25 cellular contexts compared by ENCODE assay signal in genomic region chr20:61295249-61295648, GRCh38. TPM values are rescaled to one million over a fixed set of nuclear protein-coding genes. Genes with fewer than 3 reads are reported as not detected.
DNase-seq lines count a peak whose midpoint lies in the region; FAIRE-seq and TF ChIP-seq lines count a peak whose summit lies in the region.
"Had no signal": no experiment of that assay in that cellular context is flagged by ENCODE, and none has a peak within 500 bp of the region (broad histone marks: within the 10 kb centered on the region; RNA-seq: fewer than 3 reads in every experiment).

No MANE protein-coding gene starts in this region.

- TF ChIP-seq RAD21 in H1 (IDR thresholded peaks at IDR 0.05 in 1 of 2, conservative IDR thresholded peaks at IDR 0.05 in 1 of 2; ENCODE audit: low read depth in 2 of 2, low read length in 2 of 2), result no peak

- no peak overlapping the region for H2BK15ac ChIP-seq in H1 (ENCODE audit: low read length)

- POLR2A ChIA-PET in H1 (lab: Charles Lee; ENCODE audit: partially characterized antibody), result no interaction called here
- POLR2A ChIA-PET in OCI-LY7 (lab: Charles Lee), result interaction anchor here (0.5 kb wide), 1 partner anchor 70 kb away, joined by 3 read pairs; no protein-coding TSS in a partner anchor

- intact Hi-C loops in OCI-LY7 (cut with micrococcal nuclease; ENCODE audit: unreplicated experiment), result no loop called here
- intact Hi-C loops in prostate gland (cut with DNase I), result no loop called here

- FAIRE-seq in H1 (lab: Jason Lieb, UNC), result no peak
- FAIRE-seq: A204.1, D721Med, GM12892, K562 had no signal

- H3K4me3 ChIP-seq in H1 (ENCODE audit: extremely low read depth in 1 of 4, insufficient read depth in 2 of 4, low read depth in 3 of 4, low read length in 4 of 4) (no peak overlapping the region), OCI-LY7 (ENCODE audit: low read depth, low read length, poor library complexity, severe bottlenecking) (no peak overlapping the region), prostate gland (no peak overlapping the region)
- H3K4me3 ChIP-seq: BLaER1 treated with 17β-estradiol and CSF1 and Interleukin-3, amounts not matched to agents 10 nM and 100 nM; K562; MG63; Peyer's patch; SJCRH30 had no signal

- TF ChIP-seq CTCF in H1 (IDR thresholded peaks at IDR 0.05; ENCODE audit: control extremely low read depth in 1 of 3, insufficient read depth in 1 of 3, low read depth in 1 of 3, low read length in 3 of 3) (no peak), neural crest cell (conservative IDR thresholded peaks at IDR 0.05) (no peak), OCI-LY7 (conservative IDR thresholded peaks at IDR 0.05; ENCODE audit: low read length) (no peak), prostate gland (IDR thresholded peaks at IDR 0.05) (no peak)

- no peak overlapping the region for H2BK120ac ChIP-seq in H1 (replicated peaks; ENCODE audit: low read depth, low read length)

- H4K8ac ChIP-seq in H1 (ENCODE audit: extremely low read depth, insufficient read depth, low read length), result no peak overlapping the region

- H3K23ac ChIP-seq in H1 (ENCODE audit: insufficient read length), result no peak overlapping the region

- TF ChIP-seq EP300 in H1 (IDR thresholded peaks at IDR 0.05; ENCODE audit: borderline replicate concordance in 1 of 2, low read depth in 2 of 2, low read length in 2 of 2), result no peak

- peaks cover 2% of the 10 kb centered on the region for H3K9me3 Mint-ChIP-seq in neural crest cell
- H3K9me3 Mint-ChIP-seq: CD4-positive, alpha-beta T cell had no signal

- H3K4me1 Mint-ChIP-seq in neural crest cell, result peaks cover 28% of the 10 kb centered on the region

- peak overlapping the region; percentile 62 for H3K27ac Mint-ChIP-seq in neural crest cell (ENCODE audit: unreplicated experiment)
- H3K27ac Mint-ChIP-seq: CD4-positive, alpha-beta T cell had no signal

- BruUV-seq in OCI-LY7 (replicated peaks; lab: Mats Ljungman, UMichigan), result no TSS peak

- H2BK20ac ChIP-seq in H1 (ENCODE audit: low read length), result no peak overlapping the region

- no peaks in the 10 kb centered on the region for H3K79me1 ChIP-seq in H1 (ENCODE audit: low read depth, low read length)

- no peak for TF ChIP-seq POLR2A in H1 (IDR thresholded peaks at IDR 0.05; ENCODE audit: control extremely low read depth in 1 of 2, low read depth in 2 of 2, low read length in 2 of 2)
- TF ChIP-seq POLR2A in prostate gland (IDR thresholded peaks at IDR 0.05), result no peak

- H3K4ac ChIP-seq in H1 (replicated peaks; ENCODE audit: insufficient read length, low read depth, low read length), result no peak overlapping the region

- peaks cover 3% of the 10 kb centered on the region for H3K36me3 Mint-ChIP-seq in neural crest cell (ENCODE audit: low read depth)

- H4K20me1 ChIP-seq in H1 (replicated peaks in 1 of 2; ENCODE audit: control insufficient read depth in 1 of 2, insufficient read depth in 2 of 2, low read length in 2 of 2) (peaks cover 0 to 2% of the 10 kb centered on the region in 2 experiments), OCI-LY7 (ENCODE audit: insufficient read depth, low read length) (no peaks in the 10 kb centered on the region)
- H4K20me1 ChIP-seq: BLaER1 treated with 17β-estradiol and CSF1 and Interleukin-3, amounts not matched to agents 10 nM and 100 nM had no signal

- H3K79me2 ChIP-seq in H1 (ENCODE audit: control insufficient read depth in 1 of 2, insufficient read depth in 2 of 2, low read length in 2 of 2) (no peaks in the 10 kb centered on the region), OCI-LY7 (ENCODE audit: insufficient read depth, low read depth, low read length) (no peaks in the 10 kb centered on the region)

- H3K18ac ChIP-seq in H1 (ENCODE audit: extremely low read depth, low read length), result no peak overlapping the region

- H3K27me3 ChIP-seq in H1 (replicated peaks in 1 of 4; ENCODE audit: control insufficient read depth in 3 of 4, extremely low read depth in 1 of 4, insufficient read depth in 3 of 4, low read length in 3 of 4), result 0 out of 7 replicates have a peak, but pooled peaks cover 0 to 2% (median 0%) of the 10 kb centered on the region in 4 experiments
- no peaks in the 10 kb centered on the region for H3K27me3 ChIP-seq in prostate gland (replicated peaks; ENCODE audit: insufficient read depth)
- H3K27me3 ChIP-seq: MG63, Peyer's patch had no signal

- H3K4me3 Mint-ChIP-seq in neural crest cell, result no peak overlapping the region
- H3K4me3 Mint-ChIP-seq: CD4-positive, alpha-beta T cell had no signal

- H3K27me3 Mint-ChIP-seq in neural crest cell (ENCODE audit: low read depth), result no peaks in the 10 kb centered on the region
- H3K27me3 Mint-ChIP-seq: CD4-positive, alpha-beta T cell had no signal

- H2BK12ac ChIP-seq in H1 (ENCODE audit: low read depth, low read length), result no peak overlapping the region

- H3K9me3 ChIP-seq in H1 (ENCODE audit: insufficient read depth in 2 of 2, low read depth in 1 of 2, low read length in 1 of 2), result no peaks in the 10 kb centered on the region
- no peaks in the 10 kb centered on the region for H3K9me3 ChIP-seq in OCI-LY7 (ENCODE audit: low read length)
- no peaks in the 10 kb centered on the region for H3K9me3 ChIP-seq in prostate gland
- H3K9me3 ChIP-seq: MG63, Peyer's patch, SJCRH30 had no signal

- no peak overlapping the region for H4K5ac ChIP-seq in H1 (ENCODE audit: insufficient read length, low read depth, low read length)

- H4K91ac ChIP-seq in H1 (replicated peaks; ENCODE audit: insufficient read length, low read length), result no peak overlapping the region

- H3K36me3 ChIP-seq in H1 (ENCODE audit: control insufficient read depth in 2 of 4, insufficient read depth in 4 of 4, low read length in 3 of 4) (no peaks in the 10 kb centered on the region), OCI-LY7 (ENCODE audit: insufficient read depth, low read length) (no peaks in the 10 kb centered on the region), prostate gland (no peaks in the 10 kb centered on the region)
- H3K36me3 ChIP-seq: BLaER1 treated with 17β-estradiol and CSF1 and Interleukin-3, amounts not matched to agents 10 nM and 100 nM; MG63; Peyer's patch; SJCRH30 had no signal

- 94% methylated on average over 13 of the region's 13 CpGs; no CpG with 5 or more reads in 1 of the 2 experiments for WGBS in H1 (ENCODE audit: extremely low coverage in 1 of 2, insufficient coverage in 1 of 2, insufficient read length in 1 of 2, insufficient replicate concordance in 2 of 2, low coverage in 1 of 2, low lambda C conversion rate in 2 of 2, missing lambda C conversion rate in 1 of 2), 2 experiments
- WGBS in prostate gland, result 92% methylated on average over 13 of the region's 13 CpGs

- H3K4me1 ChIP-seq in H1 (replicated peaks in 1 of 4; ENCODE audit: control insufficient read depth in 3 of 4, insufficient read depth in 4 of 4, low read length in 3 of 4) (no peaks in the 10 kb centered on the region; a peak in 3 of 7 replicates), OCI-LY7 (ENCODE audit: insufficient read depth, low read length, poor library complexity, severe bottlenecking) (no peaks in the 10 kb centered on the region), prostate gland (replicated peaks) (no peaks in the 10 kb centered on the region)
- H3K4me1 ChIP-seq: Peyer's patch had no signal

- peaks cover 3% of the 10 kb centered on the region; the same call in 1 of the 2 replicates for H3K23me2 ChIP-seq in H1 (ENCODE audit: low read depth, low read length)

- no peak overlapping the region for H2BK5ac ChIP-seq in H1 (ENCODE audit: low read depth, low read length)

- no peaks in the 10 kb centered on the region for H3K9me2 ChIP-seq in OCI-LY7 (ENCODE audit: insufficient read depth, low read length)

- CTCF ChIA-PET in H1 (lab: Charles Lee; ENCODE audit: partially characterized antibody) (no interaction called here), OCI-LY7 (lab: Charles Lee; ENCODE audit: unreplicated experiment) (no interaction called here)

- no peak overlapping the region for H3K14ac ChIP-seq in H1 (ENCODE audit: insufficient read length)

- no peak overlapping the region for H2AK5ac ChIP-seq in H1 (ENCODE audit: low read depth, low read length)

- H3K27ac ChIP-seq in H1 (ENCODE audit: low read depth, low read length) (no peak overlapping the region), OCI-LY7 (ENCODE audit: low read depth, low read length, poor library complexity, severe bottlenecking) (no peak overlapping the region), prostate gland (no peak overlapping the region)
- H3K27ac ChIP-seq: BLaER1 treated with 17β-estradiol and CSF1 and Interleukin-3, amounts not matched to agents 10 nM and 100 nM; HL-60; Peyer's patch; SJCRH30 had no signal

- no peak overlapping the region for H3K56ac ChIP-seq in H1 (replicated peaks; ENCODE audit: insufficient read length, low read depth, low read length)

- H3K9ac ChIP-seq in H1 (replicated peaks in 1 of 4; ENCODE audit: extremely low read depth in 1 of 4, low read depth in 3 of 4, low read length in 3 of 4), result no peak overlapping the region
- H3K9ac ChIP-seq: BLaER1 treated with 17β-estradiol and CSF1 and Interleukin-3, amounts not matched to agents 10 nM and 100 nM had no signal

- DNase-seq in EL, result peak; percentile 11
- DNase-seq in H1 (ENCODE audit: low read depth in 1 of 2, low spot score in 2 of 2), result no peak
- no peak for DNase-seq in neural crest cell (ENCODE audit: low read depth, low spot score)
- DNase-seq in OCI-LY7 (ENCODE audit: low spot score), result no peak
- no peak for DNase-seq in prostate gland (ENCODE audit: low spot score)
- no peak for DNase-seq in T-helper 1 cell
- DNase-seq in T1000 (lab: John Stamatoyannopoulos, UW), result no peak
- DNase-seq: AML-193; CD4-positive, alpha-beta T cell; GF-D8; MG63; NCI-H2029 treated with DMSO at 0.1 percent for 48 hours; NCI-H2171; NCI-H226; NCI-H510A; NCI-H69; Peyer's patch had no signal

- H3K4me2 ChIP-seq in H1 (ENCODE audit: insufficient read depth in 1 of 2, low read depth in 2 of 2, low read length in 2 of 2) (no peak overlapping the region), OCI-LY7 (ENCODE audit: low read length) (no peak overlapping the region)

- no peak overlapping the region for H2AFZ ChIP-seq in H1 (ENCODE audit: low read length)
- no peak overlapping the region for H2AFZ ChIP-seq in OCI-LY7 (ENCODE audit: low read length)

TF ChIP-seq in H1, 55 proteins besides CTCF, POLR2A, EP300 and RAD21 (continues in another document):
- TF ChIP-seq TAF7 (optimal IDR thresholded peaks at IDR 0.05; ENCODE audit: borderline replicate concordance, low read depth, low read length), result no peak

RNA-seq across cellular contexts. Expression of gene CDH4, which starts 43.2 kb away (rescaled TPM):
- polyA plus RNA-seq in PFSK-1 (2012; ENCODE audit: insufficient read length, low read depth), result 74.2 TPM
- 7.4 and 7.9 TPM in 2 replicates for total RNA-seq in H1 (2021; fragmentation: NEBNext Ultra II Directional; extraction: Animal tissue kit (Norgen Biotek cat#: 25700))
- 4.3 and 6.4 TPM in 2 replicates for polyA plus RNA-seq in H1 (2011; rRNA removed)
- polyA plus RNA-seq in H1 (2011; cell fraction: cytosol; rRNA removed), result 3.2 TPM
- polyA plus RNA-seq in H1 (2011; cell fraction: nucleus; rRNA removed), result 6.0 TPM
- 4.9 to 8.0 TPM (median 7.3 TPM) in 4 replicates for polyA plus RNA-seq in H1 (2012, experiment 1 of 2)
- 5.8 TPM for polyA plus RNA-seq in H1 (2012, experiment 2 of 2)
- polyA plus RNA-seq in H1 (2013, experiment 1 of 2), result 8.3 TPM
- polyA plus RNA-seq in H1 (2013, experiment 2 of 2), result 7.3 TPM
- 6.3 and 6.4 TPM in 2 replicates for polyA minus RNA-seq in H1 (2011; rRNA and poly(A)+ RNA removed)
- polyA minus RNA-seq in H1 (2011; cell fraction: cytosol; rRNA and poly(A)+ RNA removed), result 7.4 TPM
- polyA minus RNA-seq in H1 (2011; cell fraction: nucleus; rRNA and poly(A)+ RNA removed), result 5.2 TPM
- total RNA-seq in neural crest cell (7.8 and 8.9 TPM in 2 replicates), OCI-LY7 (2022) (not detected in 2 replicates), prostate gland (1 to 10 TPM in 1 of 2 donors, under 1 TPM in 1; 0.05 to 2.2 TPM)
- total RNA-seq in OCI-LY7 (2014; rRNA removed; shearing (Covaris generic)), result not detected in 2 replicates
- total RNA-seq: K562 had no signal
